ENCODE assay signal across 10 cellular contexts in genomic region chr6:35498407-35499045, GRCh38. TPM values are rescaled to one million over a fixed set of nuclear protein-coding genes. Genes with fewer than 3 reads are reported as not detected.
DNase-seq lines count a peak whose midpoint lies in the region; ATAC-seq, FAIRE-seq and TF ChIP-seq lines count a peak whose summit lies in the region.
"Had no signal": no experiment of that assay in that cellular context is flagged by ENCODE, and none has a peak within 500 bp of the region (broad histone marks: within the 10 kb centered on the region; RNA-seq: fewer than 3 reads in every experiment).

No MANE protein-coding gene starts in this region.

- H2BK20ac ChIP-seq in H1 (ENCODE audit: low read length): no peak overlapping the region

- no peak for TF ChIP-seq EP300 in H1 (IDR thresholded peaks at IDR 0.05; ENCODE audit: borderline replicate concordance in 1 of 2, low read depth in 2 of 2, low read length in 2 of 2)

- peak overlapping the region; percentile 49 for H4K91ac ChIP-seq in H1 (replicated peaks; ENCODE audit: insufficient read length, low read length)

- no peaks in the 10 kb centered on the region for H3K9me3 ChIP-seq in CD4-positive, alpha-beta memory T cell (ENCODE audit: control insufficient read depth in 1 of 2, low read length in 2 of 2)
- H3K9me3 ChIP-seq in NT2/D1 (ENCODE audit: insufficient read depth, low read length) (no peaks in the 10 kb centered on the region), H1 (ENCODE audit: insufficient read depth in 2 of 2, low read depth in 1 of 2, low read length in 1 of 2) (no peaks in the 10 kb centered on the region), neuron (ENCODE audit: low read length) (no peaks in the 10 kb centered on the region)

- H3K27ac Mint-ChIP-seq in CD4-positive, alpha-beta memory T cell: peak overlapping the region in 6 of 7 donors; percentile 22 to 79 (median 64)

- no peak for TF ChIP-seq RAD21 in H1 (IDR thresholded peaks at IDR 0.05 in 1 of 2, conservative IDR thresholded peaks at IDR 0.05 in 1 of 2; ENCODE audit: low read depth in 2 of 2, low read length in 2 of 2)

- H3K79me1 ChIP-seq in H1 (ENCODE audit: low read depth, low read length): peaks cover 10% of the 10 kb centered on the region; the same call in 1 of the 2 replicates

- POLR2A ChIA-PET in CD4-positive, alpha-beta memory T cell (lab: Charles Lee; ENCODE audit: partially characterized antibody): interaction anchor here (1.0 to 2.8 kb wide), 8 partner anchors 16 to 239 kb away, joined by 3 to 15 read pairs (median 3); partner anchors contain the start of genes FANCE and RPL10A
- POLR2A ChIA-PET in H1 (lab: Charles Lee; ENCODE audit: partially characterized antibody): interaction anchor here (0.9 to 37.6 kb wide), 13 partner anchors 10 to 529 kb away, joined by 3 to 1319 read pairs (median 4); partner anchors contain the start of genes FANCE, MAPK14 and RPL10A

- H3K79me2 ChIP-seq in H1 (ENCODE audit: control insufficient read depth in 1 of 2, insufficient read depth in 2 of 2, low read length in 2 of 2): peaks cover 0 to 24% of the 10 kb centered on the region in 2 experiments; a peak in 2 of 4 replicates

- peak overlapping the region; percentile 58; the same call in 1 of the 2 replicates for H2BK5ac ChIP-seq in H1 (ENCODE audit: low read depth, low read length)

- peaks cover 6% of the 10 kb centered on the region; the same call in 1 of the 2 replicates for H3K23me2 ChIP-seq in H1 (ENCODE audit: low read depth, low read length)

- H3K27ac ChIP-seq in CD4-positive, alpha-beta memory T cell (ENCODE audit: low read depth, low read length): no peak overlapping the region
- peak overlapping the region; percentile 53 for H3K27ac ChIP-seq in H1 (ENCODE audit: low read depth, low read length)

- TF ChIP-seq POLR2A in H1 (IDR thresholded peaks at IDR 0.05; ENCODE audit: control extremely low read depth in 1 of 2, low read depth in 2 of 2, low read length in 2 of 2): no peak; a peak in 1 of 3 replicates

- peak overlapping the region; percentile 11; the same call in 1 of the 2 replicates for H2AK5ac ChIP-seq in H1 (ENCODE audit: low read depth, low read length)

- peaks cover 9 to 22% of the 10 kb centered on the region in 2 donors for H3K27me3 Mint-ChIP-seq in CD4-positive, alpha-beta memory T cell

- H3K9ac ChIP-seq in NT2/D1 (ENCODE audit: insufficient read length, low read depth) (peak overlapping the region; percentile 95), H1 (replicated peaks in 1 of 4; ENCODE audit: extremely low read depth in 1 of 4, low read depth in 3 of 4, low read length in 3 of 4) (peak overlapping the region in 2 of 4 experiments; percentile 60 to 76; a peak in 5 of 7 replicates)

- no peaks in the 10 kb centered on the region for H3K36me3 Mint-ChIP-seq in CD4-positive, alpha-beta memory T cell

- peaks cover 0 to 1% (median 0%) of the 10 kb centered on the region in 8 donors for H3K9me3 Mint-ChIP-seq in CD4-positive, alpha-beta memory T cell

- peaks cover 12 to 14% of the 10 kb centered on the region in 2 experiments for H4K20me1 ChIP-seq in H1 (replicated peaks in 1 of 2; ENCODE audit: control insufficient read depth in 1 of 2, insufficient read depth in 2 of 2, low read length in 2 of 2)

- H3K27me3 ChIP-seq in CD4-positive, alpha-beta memory T cell (ENCODE audit: insufficient read depth, low read length): no peaks in the 10 kb centered on the region
- H3K27me3 ChIP-seq in NT2/D1 (ENCODE audit: insufficient read depth, insufficient read length) (peaks cover 3% of the 10 kb centered on the region), H1 (replicated peaks in 1 of 4; ENCODE audit: control insufficient read depth in 3 of 4, extremely low read depth in 1 of 4, insufficient read depth in 3 of 4, low read length in 3 of 4) (peaks cover 0 to 13% (median 6%) of the 10 kb centered on the region in 4 experiments; a peak in 4 of 7 replicates), neuron (ENCODE audit: insufficient read depth, low read length) (no peaks in the 10 kb centered on the region)

- no peaks in the 10 kb centered on the region for H3K36me3 ChIP-seq in CD4-positive, alpha-beta memory T cell (ENCODE audit: insufficient read depth, low read length)
- H3K36me3 ChIP-seq in NT2/D1 (ENCODE audit: insufficient read depth, insufficient read length, low read length) (peaks cover 7% of the 10 kb centered on the region), H1 (ENCODE audit: control insufficient read depth in 2 of 4, insufficient read depth in 4 of 4, low read length in 3 of 4) (no peaks in the 10 kb centered on the region), neuron (ENCODE audit: insufficient read depth, low read length) (no peaks in the 10 kb centered on the region)

- H2AFZ ChIP-seq in H1 (ENCODE audit: low read length): no peak overlapping the region
- H2AFZ ChIP-seq in neuron (ENCODE audit: low read depth, low read length): no peak overlapping the region

- H4K8ac ChIP-seq in H1 (ENCODE audit: extremely low read depth, insufficient read depth, low read length): peak overlapping the region; percentile 94; the same call in 1 of the 2 replicates

- no peak for FAIRE-seq in H1 (lab: Jason Lieb, UNC)
- FAIRE-seq: GM18507 had no signal

- H3K4me2 ChIP-seq in H1 (ENCODE audit: insufficient read depth in 1 of 2, low read depth in 2 of 2, low read length in 2 of 2): peak overlapping the region; percentile 83 to 86

- H3K4me3 ChIP-seq in CD4-positive, alpha-beta memory T cell (ENCODE audit: low read length in 2 of 2): no peak overlapping the region
- peak overlapping the region; percentile 76 for H3K4me3 ChIP-seq in NT2/D1 (ENCODE audit: insufficient read length, low read depth)
- H3K4me3 ChIP-seq in H1 (ENCODE audit: extremely low read depth in 1 of 4, insufficient read depth in 2 of 4, low read depth in 3 of 4, low read length in 4 of 4): peak overlapping the region; percentile 46 to 92 (median 64)
- peak overlapping the region; percentile 56 for H3K4me3 ChIP-seq in neuron (ENCODE audit: low read length)

- no peak overlapping the region for H2BK120ac ChIP-seq in H1 (replicated peaks; ENCODE audit: low read depth, low read length)

- peak overlapping the region; percentile 92 for H2BK15ac ChIP-seq in H1 (ENCODE audit: low read length)

- CTCF ChIA-PET in CD4-positive, alpha-beta memory T cell (lab: Charles Lee; ENCODE audit: partially characterized antibody): interaction anchor here (0.7 kb wide), 1 partner anchor 157 kb away, joined by 3 read pairs; no protein-coding TSS in a partner anchor
- CTCF ChIA-PET in H1 (lab: Charles Lee; ENCODE audit: partially characterized antibody): interaction anchor here (0.6 to 1.2 kb wide), 9 partner anchors 9 to 77 kb away, joined by 3 to 7 read pairs (median 3); no protein-coding TSS in a partner anchor

- H3K23ac ChIP-seq in H1 (ENCODE audit: insufficient read length): no peak overlapping the region

- peaks cover 10 to 33% (median 14%) of the 10 kb centered on the region in 4 donors for H3K4me1 Mint-ChIP-seq in CD4-positive, alpha-beta memory T cell

- WGBS in H1 (ENCODE audit: extremely low coverage in 1 of 2, insufficient coverage in 1 of 2, insufficient read length in 1 of 2, insufficient replicate concordance in 2 of 2, low coverage in 1 of 2, low lambda C conversion rate in 2 of 2, missing lambda C conversion rate in 1 of 2), 2 experiments: 36% methylated on average over 7 of the region's 15 CpGs; no CpG with 5 or more reads in 1 of the 2 experiments

- no peak overlapping the region for H3K56ac ChIP-seq in H1 (replicated peaks; ENCODE audit: insufficient read length, low read depth, low read length)

- no peak overlapping the region for H3K14ac ChIP-seq in H1 (ENCODE audit: insufficient read length)

- peak overlapping the region; percentile 96 for H3K18ac ChIP-seq in H1 (ENCODE audit: extremely low read depth, low read length)

- ATAC-seq in HG03432 (IDR thresholded peaks at IDR 0.05; ENCODE audit: unreplicated experiment) (no peak), HG03457 (IDR thresholded peaks at IDR 0.05; ENCODE audit: unreplicated experiment) (no peak)

- H3K4ac ChIP-seq in H1 (replicated peaks; ENCODE audit: insufficient read length, low read depth, low read length): peak overlapping the region; percentile 63

- intact Hi-C loops in CD4-positive, alpha-beta memory T cell (cut with micrococcal nuclease): no loop called here

- peak overlapping the region; percentile 82 for H2BK12ac ChIP-seq in H1 (ENCODE audit: low read depth, low read length)

- no peak overlapping the region for H4K5ac ChIP-seq in H1 (ENCODE audit: insufficient read length, low read depth, low read length)

- H3K4me1 ChIP-seq in CD4-positive, alpha-beta memory T cell (ENCODE audit: insufficient read depth, low read length): peaks cover 10% of the 10 kb centered on the region
- H3K4me1 ChIP-seq in NT2/D1 (ENCODE audit: insufficient read depth, insufficient read length) (peaks cover 18% of the 10 kb centered on the region), H1 (replicated peaks in 1 of 4; ENCODE audit: control insufficient read depth in 3 of 4, insufficient read depth in 4 of 4, low read length in 3 of 4) (peaks cover 8 to 28% (median 23%) of the 10 kb centered on the region in 4 experiments), neuron (ENCODE audit: insufficient read depth, low read length) (peaks cover 33% of the 10 kb centered on the region)

- H3K4me3 Mint-ChIP-seq in CD4-positive, alpha-beta memory T cell: peak overlapping the region; percentile 72 to 85 (median 82)

- DNase-seq in CD4-positive, alpha-beta memory T cell: no peak
- DNase-seq in NT2/D1 (ENCODE audit: low read depth, low spot score) (no peak), H1 (ENCODE audit: low read depth in 1 of 2, low spot score in 2 of 2) (no peak), hippocampal formation (lab: John Stamatoyannopoulos, UW) (no peak), NCI-H1048 (lab: John Stamatoyannopoulos, UW) (no peak)

- no peak for TF ChIP-seq CTCF in H1 (IDR thresholded peaks at IDR 0.05; ENCODE audit: control extremely low read depth in 1 of 3, insufficient read depth in 1 of 3, low read depth in 1 of 3, low read length in 3 of 3)

RNA-seq across cellular contexts. Expression of gene TEAD3, which starts 1.6 kb away (rescaled TPM):
- total RNA-seq in CD4-positive, alpha-beta memory T cell: under 1 TPM in 1 of 2 experiments, not detected in 1; 0.20 TPM
- polyA plus RNA-seq in CD4-positive, alpha-beta memory T cell: under 1 TPM in 1 of 2 donors, not detected in 1; 0.08 TPM
- 27.0 and 28.7 TPM in 2 replicates for total RNA-seq in H1 (2021; fragmentation: NEBNext Ultra II Directional; extraction: Animal tissue kit (Norgen Biotek cat#: 25700))
- 20.1 and 31.0 TPM in 2 replicates for polyA plus RNA-seq in H1 (2011; rRNA removed)
- polyA plus RNA-seq in H1 (2011; cell fraction: cytosol; rRNA removed): 21.2 TPM
- polyA plus RNA-seq in H1 (2011; cell fraction: nucleus; rRNA removed): 34.8 TPM
- 23.4 to 29.3 TPM (median 26.1 TPM) in 4 replicates for polyA plus RNA-seq in H1 (2012, experiment 1 of 2)
- polyA plus RNA-seq in H1 (2012, experiment 2 of 2): 22.5 TPM
- polyA plus RNA-seq in H1 (2013, experiment 1 of 2): 17.6 TPM
- polyA plus RNA-seq in H1 (2013, experiment 2 of 2): 16.7 TPM
- polyA minus RNA-seq in H1 (2011; rRNA and poly(A)+ RNA removed): 8.8 and 12.4 TPM in 2 replicates
- 9.2 TPM for polyA minus RNA-seq in H1 (2011; cell fraction: cytosol; rRNA and poly(A)+ RNA removed)
- polyA minus RNA-seq in H1 (2011; cell fraction: nucleus; rRNA and poly(A)+ RNA removed): 9.6 TPM

RNA-seq across cellular contexts. Expression of gene TULP1, which starts 14.2 kb away (rescaled TPM):
- total RNA-seq in CD4-positive, alpha-beta memory T cell: not detected
- polyA plus RNA-seq in CD4-positive, alpha-beta memory T cell: not detected
- total RNA-seq in H1 (2021; fragmentation: NEBNext Ultra II Directional; extraction: Animal tissue kit (Norgen Biotek cat#: 25700)): 5.0 and 6.8 TPM in 2 replicates
- polyA plus RNA-seq in H1 (2011; rRNA removed): 3.2 and 4.4 TPM in 2 replicates
- polyA plus RNA-seq in H1 (2011; cell fraction: cytosol; rRNA removed): 4.1 TPM
- 5.5 TPM for polyA plus RNA-seq in H1 (2011; cell fraction: nucleus; rRNA removed)
- polyA plus RNA-seq in H1 (2012, experiment 1 of 2): 4.6 to 5.8 TPM (median 5.4 TPM) in 4 replicates
- 8.5 TPM for polyA plus RNA-seq in H1 (2012, experiment 2 of 2)
- 4.2 TPM for polyA plus RNA-seq in H1 (2013, experiment 1 of 2)
- 4.4 TPM for polyA plus RNA-seq in H1 (2013, experiment 2 of 2)
- 0.32 and 2.4 TPM in 2 replicates for polyA minus RNA-seq in H1 (2011; rRNA and poly(A)+ RNA removed)
- 1.9 TPM for polyA minus RNA-seq in H1 (2011; cell fraction: cytosol; rRNA and poly(A)+ RNA removed)
- polyA minus RNA-seq in H1 (2011; cell fraction: nucleus; rRNA and poly(A)+ RNA removed): 4.6 TPM
- total RNA-seq: HT1080 had no signal

RNA-seq across cellular contexts. Expression of gene RPL10A, which starts 30.3 kb away (rescaled TPM):
- total RNA-seq in CD4-positive, alpha-beta memory T cell: 1,000 to 10,000 TPM; 1,978 to 2,070 TPM
- polyA plus RNA-seq in CD4-positive, alpha-beta memory T cell: 1,000 to 10,000 TPM in 1 of 2 donors, 100 to 1,000 TPM in 1; 844 to 1,085 TPM
- total RNA-seq in H1 (2021; fragmentation: NEBNext Ultra II Directional; extraction: Animal tissue kit (Norgen Biotek cat#: 25700)): 1,893 and 1,923 TPM in 2 replicates
- 2,801 and 2,948 TPM in 2 replicates for polyA plus RNA-seq in H1 (2011; rRNA removed)
- polyA plus RNA-seq in H1 (2011; cell fraction: cytosol; rRNA removed): 3,231 TPM
- polyA plus RNA-seq in H1 (2011; cell fraction: nucleus; rRNA removed): 2,819 TPM
- 2,565 to 3,012 TPM (median 2,684 TPM) in 4 replicates for polyA plus RNA-seq in H1 (2012, experiment 1 of 2)
- polyA plus RNA-seq in H1 (2012, experiment 2 of 2): 2,057 TPM
- 2,379 TPM for polyA plus RNA-seq in H1 (2013, experiment 1 of 2)
- 2,280 TPM for polyA plus RNA-seq in H1 (2013, experiment 2 of 2)
- polyA minus RNA-seq in H1 (2011; rRNA and poly(A)+ RNA removed): 958 and 1,373 TPM in 2 replicates
- polyA minus RNA-seq in H1 (2011; cell fraction: cytosol; rRNA and poly(A)+ RNA removed): 907 TPM
- 793 TPM for polyA minus RNA-seq in H1 (2011; cell fraction: nucleus; rRNA and poly(A)+ RNA removed)

RNA-seq across cellular contexts. Expression of gene FANCE, which starts 46.4 kb away (rescaled TPM):
- total RNA-seq in CD4-positive, alpha-beta memory T cell: 1 to 10 TPM; 8.9 to 9.0 TPM
- polyA plus RNA-seq in CD4-positive, alpha-beta memory T cell: 1 to 10 TPM; 5.4 to 7.0 TPM
- total RNA-seq in H1 (2021; fragmentation: NEBNext Ultra II Directional; extraction: Animal tissue kit (Norgen Biotek cat#: 25700)): 16.1 and 16.4 TPM in 2 replicates
- 17.0 and 19.2 TPM in 2 replicates for polyA plus RNA-seq in H1 (2011; rRNA removed)
- 19.6 TPM for polyA plus RNA-seq in H1 (2011; cell fraction: cytosol; rRNA removed)
- 21.5 TPM for polyA plus RNA-seq in H1 (2011; cell fraction: nucleus; rRNA removed)
- 11.7 to 17.9 TPM (median 16.0 TPM) in 4 replicates for polyA plus RNA-seq in H1 (2012, experiment 1 of 2)
- 22.8 TPM for polyA plus RNA-seq in H1 (2012, experiment 2 of 2)
- 8.4 TPM for polyA plus RNA-seq in H1 (2013, experiment 1 of 2)
- 8.7 TPM for polyA plus RNA-seq in H1 (2013, experiment 2 of 2)
- polyA minus RNA-seq in H1 (2011; rRNA and poly(A)+ RNA removed): 17.3 and 24.8 TPM in 2 replicates
- polyA minus RNA-seq in H1 (2011; cell fraction: cytosol; rRNA and poly(A)+ RNA removed): 15.8 TPM
- polyA minus RNA-seq in H1 (2011; cell fraction: nucleus; rRNA and poly(A)+ RNA removed): 8.3 TPM

Comparison
In these comparisons a context has a peak if more than half of its experiments do, and no peak if none do; other contexts are left out.
1. H3K4me3 ChIP-seq: peak in NT2/D1 (single experiment), H1 (4 of 4) and neuron (single experiment); none in CD4-positive, alpha-beta memory T cell (0 of 2).
2. RNA of gene TEAD3, which starts 1.6 kb away (total RNA-seq): 27.0 to 28.7 TPM in H1; 0.20 TPM in CD4-positive, alpha-beta memory T cell; every median in the first group is over 10 times any median in the second.